In genomic region chr17:30926516-30926915, GRCh38 we compare ENCODE assay signal across 32 cellular contexts. TPM values are rescaled to one million over a fixed set of nuclear protein-coding genes. Genes with fewer than 3 reads are reported as not detected.
DNase-seq lines count a peak whose midpoint lies in the region; ATAC-seq, FAIRE-seq and TF ChIP-seq lines count a peak whose summit lies in the region.
"Had no signal": no experiment of that assay in that cellular context is flagged by ENCODE, and none has a peak within 500 bp of the region (broad histone marks: within the 10 kb centered on the region; RNA-seq: fewer than 3 reads in every experiment).

No MANE protein-coding gene starts in this region.

- peak; percentile 41 for DNase-seq in mammary epithelial cell
- no peak for DNase-seq in breast epithelium (ENCODE audit: low spot score in 2 of 2)
- peak; percentile 15 for DNase-seq in MG63
- DNase-seq in RCC 7860 (ENCODE audit: low spot score), result peak; percentile 20
- DNase-seq in stimulated activated effector memory CD8-positive, alpha-beta T cell treated with anti-CD3 and anti-CD28 coated beads, Interleukin-12 subunit alpha, Interleukin-12 subunit beta, amount 100 ng/mL, for 72 hours (ENCODE audit: low spot score in 2 of 2), result no peak
- DNase-seq in NAMALWA (ENCODE audit: low spot score), result no peak
- DNase-seq in NCI-H1105 (lab: John Stamatoyannopoulos, UW), result no peak
- DNase-seq: activated CD8-positive, alpha-beta T cell treated with anti-CD3 and anti-CD28 coated beads, Interleukin-2, amount 10 ng/mL, durations not matched to agents 7 days and 5 days; activated T-cell treated with anti-CD3 and anti-CD28 coated beads for 4 hours; amygdala; brain microvascular endothelial cell; DMS79; effector CD4-positive, alpha-beta T cell; immature natural killer cell; left cardiac atrium; NCI-H1105 treated with DMSO at 0.1 percent for 48 hours; NCI-H187 treated with DMSO at 0.1 percent for 48 hours; NCI-H2171; nephron progenitor cell; pancreas; retina; Right ventricle myocardium superior; small intestine; thyroid gland had no signal

- H3K4me1 ChIP-seq in mammary epithelial cell (ENCODE audit: insufficient read depth, low read length) (peaks cover 14% of the 10 kb centered on the region), breast epithelium (peaks cover 0 to 10% of the 10 kb centered on the region in 2 donors)
- H3K4me1 ChIP-seq: pancreas had no signal

- no peak overlapping the region for H3K27ac Mint-ChIP-seq in stimulated activated effector memory CD8-positive, alpha-beta T cell treated with anti-CD3 and anti-CD28 coated beads, Interleukin-12 subunit alpha, Interleukin-12 subunit beta, amount 100 ng/mL, for 72 hours
- H3K27ac Mint-ChIP-seq: activated CD8-positive, alpha-beta T cell treated with anti-CD3 and anti-CD28 coated beads, Interleukin-2, amount 10 ng/mL, durations not matched to agents 7 days and 5 days; activated naive CD4-positive, alpha-beta T cell treated with anti-CD3 and anti-CD28 coated beads, Interleukin-2, amount 50 U/mL, for 24 hours; CD14-positive monocyte; immature natural killer cell; nephron progenitor cell; T-helper 2 cell treated with Interferon-gamma antibody and Interleukin-4, amounts not matched to agents 5 μg/mL and 100 μg/mL, for 36 hours had no signal

- no TSS peak for BruUV-seq in mammary epithelial cell (replicated peaks; lab: Mats Ljungman, UMichigan)

- H3K36me3 ChIP-seq in mammary epithelial cell (ENCODE audit: insufficient read depth, low read length), result no peaks in the 10 kb centered on the region
- no peaks in the 10 kb centered on the region for H3K36me3 ChIP-seq in breast epithelium
- no peaks in the 10 kb centered on the region for H3K36me3 ChIP-seq in MG63
- H3K36me3 ChIP-seq: brain microvascular endothelial cell, pancreas, thyroid gland had no signal

- H3K4me3 ChIP-seq in mammary epithelial cell (replicated peaks in 1 of 3; ENCODE audit: insufficient read depth in 1 of 3, low read depth in 2 of 3, low read length in 3 of 3) (no peak overlapping the region), breast epithelium (no peak overlapping the region), MG63 (no peak overlapping the region)
- H3K4me3 ChIP-seq: pancreas, thyroid gland had no signal

- H3K4me3 Mint-ChIP-seq in stimulated activated effector memory CD8-positive, alpha-beta T cell treated with anti-CD3 and anti-CD28 coated beads, Interleukin-12 subunit alpha, Interleukin-12 subunit beta, amount 100 ng/mL, for 72 hours, result no peak overlapping the region
- H3K4me3 Mint-ChIP-seq: activated CD8-positive, alpha-beta T cell treated with anti-CD3 and anti-CD28 coated beads, Interleukin-2, amount 10 ng/mL, durations not matched to agents 7 days and 5 days; activated naive CD4-positive, alpha-beta T cell treated with anti-CD3 and anti-CD28 coated beads, Interleukin-2, amount 50 U/mL, for 24 hours; CD14-positive monocyte; immature natural killer cell; nephron progenitor cell; T-helper 2 cell treated with Interferon-gamma antibody and Interleukin-4, amounts not matched to agents 5 μg/mL and 100 μg/mL, for 36 hours had no signal

- H3K9me3 ChIP-seq in mammary epithelial cell (replicated peaks; ENCODE audit: insufficient read depth, low read length) (no peaks in the 10 kb centered on the region), breast epithelium (no peaks in the 10 kb centered on the region), MG63 (no peaks in the 10 kb centered on the region)
- H3K9me3 ChIP-seq: pancreas, thyroid gland had no signal

- peaks cover 9% of the 10 kb centered on the region for H3K27me3 ChIP-seq in mammary epithelial cell (ENCODE audit: insufficient read depth, low read length)
- H3K27me3 ChIP-seq in breast epithelium, result peaks cover 5 to 19% of the 10 kb centered on the region in 2 donors
- H3K27me3 ChIP-seq in MG63, result peaks cover 9% of the 10 kb centered on the region
- H3K27me3 ChIP-seq: pancreas, thyroid gland had no signal

- no peak overlapping the region for H3K4me2 ChIP-seq in mammary epithelial cell (ENCODE audit: insufficient read depth, low read depth, low read length)

- H3K27ac ChIP-seq in mammary epithelial cell (ENCODE audit: insufficient read depth, low read depth, low read length) (no peak overlapping the region), breast epithelium (no peak overlapping the region)
- H3K27ac ChIP-seq: brain microvascular endothelial cell, pancreas, thyroid gland had no signal

- no peaks in the 10 kb centered on the region for H3K36me3 Mint-ChIP-seq in stimulated activated effector memory CD8-positive, alpha-beta T cell treated with anti-CD3 and anti-CD28 coated beads, Interleukin-12 subunit alpha, Interleukin-12 subunit beta, amount 100 ng/mL, for 72 hours
- H3K36me3 Mint-ChIP-seq: activated naive CD4-positive, alpha-beta T cell treated with anti-CD3 and anti-CD28 coated beads, Interleukin-2, amount 50 U/mL, for 24 hours; immature natural killer cell had no signal

- 79% methylated on average over 6 of the region's 6 CpGs for WGBS in mammary epithelial cell (ENCODE audit: low coverage, missing lambda C conversion rate)

- in situ Hi-C loops in mammary epithelial cell (cut with MboI; ENCODE audit: low sequenced_read_pairs in 2 of 2), result no loop called here

- no peak for TF ChIP-seq POLR2A in breast epithelium (IDR thresholded peaks at IDR 0.05)

- H3K9ac ChIP-seq in mammary epithelial cell (ENCODE audit: insufficient read depth, low read length), result no peak overlapping the region

- dilution Hi-C loops in mammary epithelial cell (cut with HindIII; ENCODE audit: low sequenced_read_pairs), result no loop called here

- FAIRE-seq in RCC 7860 (lab: Jason Lieb, UNC), result no peak
- FAIRE-seq: A204.1, G401.6, GM19239, H54, pancreas, small intestine had no signal

- peak; percentile 56 for ATAC-seq in stimulated activated effector memory CD8-positive, alpha-beta T cell treated with anti-CD3 and anti-CD28 coated beads, Interleukin-12 subunit alpha, Interleukin-12 subunit beta, amount 100 ng/mL, for 72 hours
- no peak for ATAC-seq in HG03521 (IDR thresholded peaks at IDR 0.05; ENCODE audit: unreplicated experiment)
- ATAC-seq: activated CD8-positive, alpha-beta T cell treated with anti-CD3 and anti-CD28 coated beads, Interleukin-2, amount 10 ng/mL, durations not matched to agents 7 days and 5 days; left cardiac atrium; pancreas had no signal

- peaks cover 9% of the 10 kb centered on the region for H3K4me1 Mint-ChIP-seq in stimulated activated effector memory CD8-positive, alpha-beta T cell treated with anti-CD3 and anti-CD28 coated beads, Interleukin-12 subunit alpha, Interleukin-12 subunit beta, amount 100 ng/mL, for 72 hours

- CTCF ChIA-PET in mammary epithelial cell (lab: Charles Lee; ENCODE audit: low non-redundant PET), result no interaction called here

- H3K9me3 Mint-ChIP-seq in stimulated activated effector memory CD8-positive, alpha-beta T cell treated with anti-CD3 and anti-CD28 coated beads, Interleukin-12 subunit alpha, Interleukin-12 subunit beta, amount 100 ng/mL, for 72 hours, result no peaks in the 10 kb centered on the region
- H3K9me3 Mint-ChIP-seq: activated naive CD4-positive, alpha-beta T cell treated with anti-CD3 and anti-CD28 coated beads, Interleukin-2, amount 50 U/mL, for 24 hours; CD14-positive monocyte; immature natural killer cell; nephron progenitor cell; T-helper 2 cell treated with Interferon-gamma antibody and Interleukin-4, amounts not matched to agents 5 μg/mL and 100 μg/mL, for 36 hours had no signal

- no peak overlapping the region for H2AFZ ChIP-seq in mammary epithelial cell (ENCODE audit: low read depth, low read length)

- intact Hi-C loops in mammary epithelial cell (cut with micrococcal nuclease), result no loop called here
- intact Hi-C loops in breast epithelium (cut with DNase I; ENCODE audit: low total_unique reads), result no loop called here

- no peaks in the 10 kb centered on the region for H3K79me2 ChIP-seq in mammary epithelial cell (ENCODE audit: insufficient read depth, low read length)

- H4K20me1 ChIP-seq in mammary epithelial cell (ENCODE audit: insufficient read depth, low read length), result no peaks in the 10 kb centered on the region

- TF ChIP-seq CTCF in mammary epithelial cell (conservative IDR thresholded peaks at IDR 0.05 in 1 of 2, IDR thresholded peaks at IDR 0.05 in 1 of 2; ENCODE audit: extremely low read depth in 1 of 2, insufficient read depth in 1 of 2, low read depth in 1 of 2, low read length in 2 of 2), result no peak
- TF ChIP-seq CTCF in breast epithelium (IDR thresholded peaks at IDR 0.05), result no peak

RNA-seq across cellular contexts. Expression of gene ADAP2, which starts 4.8 kb away (rescaled TPM):
- total RNA-seq in mammary epithelial cell (1 to 10 TPM; 1.0 to 3.5 TPM), breast epithelium (10 to 100 TPM in 2 of 3 donors, 1 to 10 TPM in 1; 7.5 to 40.0 (median 12.3) TPM)
- 0.32 TPM for polyA plus RNA-seq in mammary epithelial cell
- 1.7 TPM for polyA minus RNA-seq in mammary epithelial cell
- total RNA-seq in MG63 (2014; rRNA removed; shearing (Covaris generic); ENCODE audit: low replicate concordance), result 1.4 TPM in 1 of 2 replicates, not detected in the other

RNA-seq across cellular contexts. Expression of gene TEFM, which starts 20.5 kb away (rescaled TPM):
- total RNA-seq in mammary epithelial cell (10 to 100 TPM; 13.9 to 19.3 TPM), breast epithelium (10 to 100 TPM in 2 of 3 donors, 1 to 10 TPM in 1; 5.1 to 29.6 (median 13.8) TPM)
- polyA plus RNA-seq in mammary epithelial cell, result 7.6 TPM
- not detected for polyA minus RNA-seq in mammary epithelial cell
- total RNA-seq in MG63 (2014; rRNA removed; shearing (Covaris generic); ENCODE audit: low replicate concordance), result 18.7 and 38.6 TPM in 2 replicates

RNA-seq across cellular contexts. Expression of gene RNF135, which starts 44.3 kb away (rescaled TPM):
- total RNA-seq in mammary epithelial cell (10 to 100 TPM; 13.3 to 13.7 TPM), breast epithelium (10 to 100 TPM; 29.2 to 50.2 (median 33.1) TPM)
- 12.6 TPM for polyA plus RNA-seq in mammary epithelial cell
- polyA minus RNA-seq in mammary epithelial cell, result 9.6 TPM
- 16.4 and 20.2 TPM in 2 replicates for total RNA-seq in MG63 (2014; rRNA removed; shearing (Covaris generic); ENCODE audit: low replicate concordance)

Comparison
In these comparisons a context has a peak if more than half of its experiments do, and no peak if none do; other contexts are left out.
1. DNase-seq: peak in mammary epithelial cell (single experiment), MG63 (single experiment) and RCC 7860 (single experiment); none in breast epithelium (0 of 2), stimulated activated effector memory CD8-positive, alpha-beta T cell treated with anti-CD3 and anti-CD28 coated beads, Interleukin-12 subunit alpha, Interleukin-12 subunit beta, amount 100 ng/mL, for 72 hours (0 of 2), NAMALWA (single experiment) and NCI-H1105 (single experiment).